In genomic region chr9:22116751-22117150, GRCh38 we compare ENCODE assay signal across 17 cellular contexts.
"Had no signal": no experiment of that assay in that cellular context is flagged by ENCODE, and none has a peak within 500 bp of the region (broad histone marks: within the 10 kb centered on the region; RNA-seq: fewer than 3 reads in every experiment).

No MANE protein-coding gene starts in this region.

- ATAC-seq: activated CD4-positive, CD25-positive, alpha-beta regulatory T cell treated with anti-CD3 and anti-CD28 coated beads, Interleukin-2, amount 50 U/mL, for 24 hours; heart left ventricle had no signal

- H3K9me3 ChIP-seq: adrenal gland, esophagus squamous epithelium, heart left ventricle, stomach, thoracic aorta, uterus had no signal

- H3K4me3 ChIP-seq: adrenal gland, dorsolateral prefrontal cortex, esophagus squamous epithelium, heart left ventricle, stomach, thoracic aorta, uterus had no signal

- H3K9ac ChIP-seq: parathyroid adenoma had no signal

- H3K4me3 Mint-ChIP-seq: brain, memory B cell, neural crest cell had no signal

- H2AFZ ChIP-seq: parathyroid adenoma had no signal

- H3K27ac Mint-ChIP-seq: memory B cell had no signal

- DNase-seq: activated naive CD4-positive, alpha-beta T cell treated with anti-CD3 and anti-CD28 coated beads, Interleukin-2, amount 50 U/mL, for 16 hours; activated T-cell treated with anti-CD3 and anti-CD28 coated beads, Interleukin-2, amount 50 U/mL, for 1 hour; adrenal gland; cerebellar nuclear complex; dorsolateral prefrontal cortex; esophagus squamous epithelium; heart left ventricle; retina; stimulated activated CD4-positive, alpha-beta T cell treated with anti-CD3 and anti-CD28 coated beads, Interleukin-4, amount 100 ng/mL, for 4 hours; stomach; uterus had no signal

- H3K9me3 Mint-ChIP-seq: brain, memory B cell, neural crest cell had no signal

- H3K27ac ChIP-seq: adrenal gland, dorsolateral prefrontal cortex, heart left ventricle, parathyroid adenoma, thoracic aorta had no signal

- H3K36me3 ChIP-seq: adrenal gland, esophagus squamous epithelium, heart left ventricle, stomach, thoracic aorta, uterus had no signal

- H3K36me3 Mint-ChIP-seq: brain, memory B cell had no signal

- H3K27me3 Mint-ChIP-seq: brain, memory B cell had no signal

- H3K4me1 ChIP-seq: adrenal gland, parathyroid adenoma, uterus had no signal

- H3K27me3 ChIP-seq: adrenal gland, dorsolateral prefrontal cortex, esophagus squamous epithelium, heart left ventricle, stomach, uterus had no signal
